Comparison of ENCODE assay signal across 10 cellular contexts in the genomic region with DNA sequence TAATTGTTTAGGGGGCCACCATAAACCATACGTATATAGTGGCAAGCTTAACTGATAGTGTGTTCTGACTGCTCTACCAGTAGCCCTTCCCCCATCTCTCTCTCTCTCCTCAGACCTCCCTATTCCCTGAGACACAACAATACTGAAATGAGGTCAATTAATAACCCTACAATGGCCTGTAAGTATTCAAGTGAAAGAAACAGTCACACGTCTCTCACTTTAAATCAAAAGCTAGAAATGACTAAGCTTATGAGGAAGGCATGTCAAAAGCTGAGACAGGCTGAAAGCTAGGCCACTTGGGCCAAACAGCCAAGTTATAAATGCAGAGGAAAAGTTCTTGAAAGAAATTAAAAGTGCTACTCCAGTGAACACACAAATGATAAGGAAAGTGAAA.
DNase-seq lines count a peak whose midpoint lies in the region; ATAC-seq and TF ChIP-seq lines count a peak whose summit lies in the region.
"Had no signal": no experiment of that assay in that cellular context is flagged by ENCODE, and none has a peak within 500 bp of the region (broad histone marks: within the 10 kb centered on the region; RNA-seq: fewer than 3 reads in every experiment).

No MANE protein-coding gene starts in this region.

- H3K36me3 ChIP-seq in spleen, result no peaks in the 10 kb centered on the region

- peaks cover 8% of the 10 kb centered on the region for H3K4me1 Mint-ChIP-seq in activated naive CD4-positive, alpha-beta T cell treated with anti-CD3 and anti-CD28 coated beads for 36 hours (ENCODE audit: low read depth)
- peaks cover 16% of the 10 kb centered on the region for H3K4me1 Mint-ChIP-seq in stimulated activated effector memory CD8-positive, alpha-beta T cell treated with anti-CD3 and anti-CD28 coated beads, Interleukin-12 subunit alpha, Interleukin-12 subunit beta, amount 100 ng/mL, for 72 hours

- H3K27ac Mint-ChIP-seq in activated naive CD4-positive, alpha-beta T cell treated with anti-CD3 and anti-CD28 coated beads for 36 hours, result no peak overlapping the region
- peak overlapping the region; percentile 3 for H3K27ac Mint-ChIP-seq in stimulated activated effector memory CD8-positive, alpha-beta T cell treated with anti-CD3 and anti-CD28 coated beads, Interleukin-12 subunit alpha, Interleukin-12 subunit beta, amount 100 ng/mL, for 72 hours
- H3K27ac Mint-ChIP-seq: effector memory CD8-positive, alpha-beta T cell had no signal

- no peaks in the 10 kb centered on the region for H3K9me3 ChIP-seq in spleen

- WGBS in spleen, 5 donors, result 63 to 74% (median 70%) methylated on average over 2 of the region's 2 CpGs

- ATAC-seq in HG02623 (IDR thresholded peaks at IDR 0.05; ENCODE audit: unreplicated experiment) (peak; percentile 83), HG03460 (IDR thresholded peaks at IDR 0.05; ENCODE audit: unreplicated experiment) (peak; percentile 85)
- ATAC-seq in stimulated activated effector memory CD8-positive, alpha-beta T cell treated with anti-CD3 and anti-CD28 coated beads, Interleukin-12 subunit alpha, Interleukin-12 subunit beta, amount 100 ng/mL, for 72 hours, result peak; percentile 86
- ATAC-seq: effector memory CD8-positive, alpha-beta T cell had no signal

- no peaks in the 10 kb centered on the region for H3K36me3 Mint-ChIP-seq in activated naive CD4-positive, alpha-beta T cell treated with anti-CD3 and anti-CD28 coated beads for 36 hours (ENCODE audit: low read depth)
- H3K36me3 Mint-ChIP-seq in stimulated activated effector memory CD8-positive, alpha-beta T cell treated with anti-CD3 and anti-CD28 coated beads, Interleukin-12 subunit alpha, Interleukin-12 subunit beta, amount 100 ng/mL, for 72 hours, result no peaks in the 10 kb centered on the region

- H3K9me3 Mint-ChIP-seq in activated naive CD4-positive, alpha-beta T cell treated with anti-CD3 and anti-CD28 coated beads for 36 hours, result no peaks in the 10 kb centered on the region
- no peaks in the 10 kb centered on the region for H3K9me3 Mint-ChIP-seq in stimulated activated effector memory CD8-positive, alpha-beta T cell treated with anti-CD3 and anti-CD28 coated beads, Interleukin-12 subunit alpha, Interleukin-12 subunit beta, amount 100 ng/mL, for 72 hours
- H3K9me3 Mint-ChIP-seq: effector memory CD8-positive, alpha-beta T cell had no signal

- peak; percentile 31 for DNase-seq in activated naive CD4-positive, alpha-beta T cell treated with anti-CD3 and anti-CD28 coated beads for 36 hours
- no peak for DNase-seq in activated naive CD4-positive, alpha-beta T cell (lab: John Stamatoyannopoulos, UW)
- DNase-seq in stimulated activated effector memory CD8-positive, alpha-beta T cell treated with anti-CD3 and anti-CD28 coated beads, Interleukin-12 subunit alpha, Interleukin-12 subunit beta, amount 100 ng/mL, for 72 hours (ENCODE audit: low spot score in 2 of 2), result no peak
- DNase-seq in spleen, result no peak
- no peak for DNase-seq in stimulated activated naive CD4-positive, alpha-beta T cell treated with Interleukin-2 at 50 U/mL for 16 hours (lab: John Stamatoyannopoulos, UW)
- no peak for DNase-seq in superior temporal gyrus (ENCODE audit: extremely low spot score)
- DNase-seq: effector memory CD8-positive, alpha-beta T cell; NCI-H226 had no signal

- H3K4me3 ChIP-seq in spleen, result no peak overlapping the region

- intact Hi-C loops in activated naive CD4-positive, alpha-beta T cell treated with anti-CD3 and anti-CD28 coated beads for 36 hours (cut with micrococcal nuclease), result no loop called here
- intact Hi-C loops in spleen (cut with DNase I; ENCODE audit: low total_unique reads), result no loop called here

- H3K4me3 Mint-ChIP-seq in activated naive CD4-positive, alpha-beta T cell treated with anti-CD3 and anti-CD28 coated beads for 36 hours, result no peak overlapping the region
- no peak overlapping the region for H3K4me3 Mint-ChIP-seq in stimulated activated effector memory CD8-positive, alpha-beta T cell treated with anti-CD3 and anti-CD28 coated beads, Interleukin-12 subunit alpha, Interleukin-12 subunit beta, amount 100 ng/mL, for 72 hours
- H3K4me3 Mint-ChIP-seq: effector memory CD8-positive, alpha-beta T cell had no signal

- TF ChIP-seq POLR2A in spleen (IDR thresholded peaks at IDR 0.05), result no peak

- no peaks in the 10 kb centered on the region for H3K27me3 ChIP-seq in spleen (replicated peaks in 1 of 7)

- H3K4me1 ChIP-seq in spleen, result no peaks in the 10 kb centered on the region

- H3K27me3 Mint-ChIP-seq in activated naive CD4-positive, alpha-beta T cell treated with anti-CD3 and anti-CD28 coated beads for 36 hours (ENCODE audit: low read depth), result no peaks in the 10 kb centered on the region
- H3K27me3 Mint-ChIP-seq: effector memory CD8-positive, alpha-beta T cell had no signal

- H3K27ac ChIP-seq in spleen, result no peak overlapping the region

- CTCF ChIA-PET in activated naive CD4-positive, alpha-beta T cell treated with anti-CD3 and anti-CD28 coated beads for 36 hours (lab: Charles Lee), result interaction anchor here (1.3 kb wide), 1 partner anchor 75 kb away, joined by 4 read pairs; no protein-coding TSS in a partner anchor

- no peak for TF ChIP-seq CTCF in spleen (IDR thresholded peaks at IDR 0.05 in 8 of 11, conservative IDR thresholded peaks at IDR 0.05 in 3 of 11)
